In genomic region chr21:37207441-37208009, GRCh38 we compare ENCODE assay signal across 8 cellular contexts. TPM values are rescaled to one million over a fixed set of nuclear protein-coding genes. Genes with fewer than 3 reads are reported as not detected.
A peak's percentile ranks its signal among the peaks of the same experiment; 100 is the strongest.
DNase-seq lines count a peak whose midpoint lies in the region; ATAC-seq lines count a peak whose summit lies in the region.

No MANE protein-coding gene starts in this region.

- no peaks in the 10 kb centered on the region for H3K79me1 ChIP-seq in neuronal stem cell (ENCODE audit: low read depth, low read length)

- H3K4ac ChIP-seq in neuronal stem cell (ENCODE audit: low read length) = no peak overlapping the region

- H3K27me3 ChIP-seq in MG63 = no peaks in the 10 kb centered on the region
- no peaks in the 10 kb centered on the region for H3K27me3 ChIP-seq in neuronal stem cell (ENCODE audit: control insufficient read depth in 3 of 3, insufficient read depth in 3 of 3, low read depth in 1 of 3, low read length in 3 of 3)

- H2BK120ac ChIP-seq in neuronal stem cell (ENCODE audit: low read depth, low read length) = no peak overlapping the region

- no peak overlapping the region for H3K4me2 ChIP-seq in neuronal stem cell (ENCODE audit: insufficient read depth, low read length, poor library complexity, severe bottlenecking)

- no peak overlapping the region for H3K9ac ChIP-seq in neuronal stem cell (ENCODE audit: low read depth, low read length, poor library complexity)

- H3K27ac ChIP-seq in caudate nucleus (ENCODE audit: low read depth, low read length) = peak overlapping the region; percentile 11
- no peak overlapping the region for H3K27ac ChIP-seq in neuronal stem cell (replicated peaks; ENCODE audit: low read length)

- H2AK5ac ChIP-seq in neuronal stem cell (ENCODE audit: low read depth, low read length) = no peak overlapping the region

- ATAC-seq in GM21825 (IDR thresholded peaks at IDR 0.05; ENCODE audit: unreplicated experiment) = peak; percentile 54

- H3K9me3 ChIP-seq in MG63 (no peaks in the 10 kb centered on the region), neuronal stem cell (replicated peaks in 1 of 2; ENCODE audit: control insufficient read depth in 2 of 2, insufficient read depth in 1 of 2, low read depth in 1 of 2, low read length in 2 of 2) (peaks cover 9 to 23% of the 10 kb centered on the region in 2 donors)

- no peak overlapping the region for H2AFZ ChIP-seq in neuronal stem cell (ENCODE audit: low read length)

- H2BK12ac ChIP-seq in neuronal stem cell (ENCODE audit: low read length) = no peak overlapping the region

- DNase-seq in NOMO-1 treated with DMSO at 0.1 percent for 48 hours (lab: John Stamatoyannopoulos, UW; ENCODE audit: unreplicated experiment) (peak; percentile 23), NOMO-1 treated with dmso at 0.1 percent for 144 hours (lab: John Stamatoyannopoulos, UW; ENCODE audit: unreplicated experiment) (no peak), MG63 (peak; percentile 46), caudate nucleus (lab: John Stamatoyannopoulos, UW) (peak in 8 of 61 donors; percentile 1 to 67 (median 30)), neuronal stem cell (ENCODE audit: low spot score) (no peak), SK-N-DZ (ENCODE audit: low spot score) (no peak), middle frontal gyrus (ENCODE audit: extremely low spot score, low spot score) (no peak)

- no CpG with 5 or more reads among the region's 6 CpGs for WGBS in neuronal stem cell (ENCODE audit: extremely low coverage in 2 of 2, insufficient read length in 2 of 2, insufficient replicate concordance in 1 of 2), 2 donors

- H2BK15ac ChIP-seq in neuronal stem cell (ENCODE audit: low read length) = no peak overlapping the region

- H4K91ac ChIP-seq in neuronal stem cell (ENCODE audit: low read depth, low read length, poor library complexity) = no peak overlapping the region

- no peak overlapping the region for H4K8ac ChIP-seq in neuronal stem cell (ENCODE audit: low read depth, low read length)

- H2BK5ac ChIP-seq in neuronal stem cell (ENCODE audit: low read length) = peak overlapping the region; percentile 32

- peak overlapping the region; percentile 52 for H3K23ac ChIP-seq in neuronal stem cell (ENCODE audit: low read depth, low read length, poor library complexity)

- H3K4me3 ChIP-seq in MG63 (no peak overlapping the region), neuronal stem cell (ENCODE audit: low read length in 2 of 2) (no peak overlapping the region)

- no peak overlapping the region for H3K14ac ChIP-seq in neuronal stem cell (ENCODE audit: low read length)

- peaks cover 0 to 4% of the 10 kb centered on the region in 2 donors for H3K4me1 ChIP-seq in neuronal stem cell (ENCODE audit: control insufficient read depth in 2 of 2, insufficient read depth in 1 of 2, low read depth in 1 of 2, low read length in 2 of 2)

- peak overlapping the region; percentile 59 for H3K18ac ChIP-seq in neuronal stem cell (ENCODE audit: low read length)

- H3K36me3 ChIP-seq in MG63 (peaks cover 9% of the 10 kb centered on the region), neuronal stem cell (replicated peaks in 1 of 2; ENCODE audit: control insufficient read depth in 2 of 2, insufficient read depth in 2 of 2, low read length in 2 of 2) (peaks cover 0 to 23% of the 10 kb centered on the region in 2 donors)

RNA-seq across cellular contexts. Expression of gene VPS26C, which starts 59.6 kb away (rescaled TPM):
- 33.1 and 65.5 TPM in 2 replicates for total RNA-seq in MG63 (2014; rRNA removed; shearing (Covaris generic); ENCODE audit: low replicate concordance)
- polyA plus RNA-seq in neuronal stem cell (2013, experiment 1 of 2) = 31.0 TPM
- 30.0 TPM for polyA plus RNA-seq in neuronal stem cell (2013, experiment 2 of 2)
- polyA plus RNA-seq in SK-N-DZ (2014; cell fraction: cytosol; rRNA removed) = 39.8 and 47.4 TPM in 2 replicates
- 30.2 and 40.5 TPM in 2 replicates for polyA plus RNA-seq in SK-N-DZ (2014; cell fraction: nucleus; rRNA removed)

Comparison
In these comparisons a context has a peak if more than half of its experiments do, and no peak if none do; other contexts are left out.
1. DNase-seq: peak in NOMO-1 treated with DMSO at 0.1 percent for 48 hours (single experiment) and MG63 (single experiment); none in NOMO-1 treated with dmso at 0.1 percent for 144 hours (single experiment), neuronal stem cell (single experiment), SK-N-DZ (single experiment) and middle frontal gyrus (single experiment).